ENCODE assay signal across 22 cellular contexts in genomic region chr2:239372835-239373234, GRCh38.
"Had no signal": no experiment of that assay in that cellular context is flagged by ENCODE, and none has a peak within 500 bp of the region (broad histone marks: within the 10 kb centered on the region; RNA-seq: fewer than 3 reads in every experiment).

No MANE protein-coding gene starts in this region.

- H3K27ac Mint-ChIP-seq: activated naive CD8-positive, alpha-beta T cell; activated T-cell treated with anti-CD3 and anti-CD28 coated beads, Interleukin-2, amount 50 U/mL, for 24 hours; activated T-helper 2 cell treated with anti-CD3 and anti-CD28 coated beads, Interferon-gamma antibody, Interleukin-2, Interleukin-4, amounts not matched to agents 10 μg/mL and 5 μg/mL and 100 μg/mL, durations not matched to agents 14 hours and 24 hours and 36 hours; nephron progenitor cell had no signal

- H3K36me3 ChIP-seq: adrenal gland, gastrocnemius medialis had no signal

- H3K9ac ChIP-seq: parathyroid adenoma had no signal

- FAIRE-seq: astrocyte, keratinocyte had no signal

- H3K27me3 Mint-ChIP-seq: activated naive CD8-positive, alpha-beta T cell; activated T-cell treated with anti-CD3 and anti-CD28 coated beads, Interleukin-2, amount 50 U/mL, for 24 hours had no signal

- H3K9me3 Mint-ChIP-seq: activated T-cell treated with anti-CD3 and anti-CD28 coated beads, Interleukin-2, amount 50 U/mL, for 24 hours; activated T-helper 2 cell treated with anti-CD3 and anti-CD28 coated beads, Interferon-gamma antibody, Interleukin-2, Interleukin-4, amounts not matched to agents 10 μg/mL and 5 μg/mL and 100 μg/mL, durations not matched to agents 14 hours and 24 hours and 36 hours; nephron progenitor cell had no signal

- H3K27ac ChIP-seq: adrenal gland, coronary artery, esophagus squamous epithelium, gastrocnemius medialis, left lung, parathyroid adenoma, upper lobe of left lung had no signal

- H3K27me3 ChIP-seq: adrenal gland, esophagus squamous epithelium, gastrocnemius medialis, left lung, upper lobe of left lung had no signal

- H3K4me1 ChIP-seq: adrenal gland, gastrocnemius medialis, parathyroid adenoma had no signal

- H3K9me3 ChIP-seq: adrenal gland, esophagus squamous epithelium, gastrocnemius medialis, left lung, upper lobe of left lung had no signal

- ATAC-seq: gastrocnemius medialis, left lung had no signal

- H3K4me3 ChIP-seq: adrenal gland, coronary artery, esophagus squamous epithelium, gastrocnemius medialis, left lung, upper lobe of left lung had no signal

- H2AFZ ChIP-seq: parathyroid adenoma had no signal

- H3K4me3 Mint-ChIP-seq: activated naive CD8-positive, alpha-beta T cell; activated T-cell treated with anti-CD3 and anti-CD28 coated beads, Interleukin-2, amount 50 U/mL, for 24 hours; nephron progenitor cell had no signal

- DNase-seq: activated CD4-positive, alpha-beta T cell treated with anti-CD3 and anti-CD28 coated beads for 1 hour; activated naive CD4-positive, alpha-beta T cell; activated T-cell treated with anti-CD3 and anti-CD28 coated beads, Interleukin-2, amount 50 U/mL, for 24 hours; esophagus squamous epithelium; gastrocnemius medialis; left lung; mammary epithelial cell; midbrain; nephron progenitor cell; nucleus accumbens; retina; stimulated activated CD4-positive, alpha-beta T cell treated with anti-CD3 and anti-CD28 coated beads, Interleukin-4, amount 100 ng/mL, for 24 hours; stimulated activated naive CD4-positive, alpha-beta T cell treated with Interleukin-2 at 50 U/mL for 16 hours; T-helper 9 cell; upper lobe of left lung had no signal
